8 cellular contexts compared by ENCODE assay signal in the genomic region with DNA sequence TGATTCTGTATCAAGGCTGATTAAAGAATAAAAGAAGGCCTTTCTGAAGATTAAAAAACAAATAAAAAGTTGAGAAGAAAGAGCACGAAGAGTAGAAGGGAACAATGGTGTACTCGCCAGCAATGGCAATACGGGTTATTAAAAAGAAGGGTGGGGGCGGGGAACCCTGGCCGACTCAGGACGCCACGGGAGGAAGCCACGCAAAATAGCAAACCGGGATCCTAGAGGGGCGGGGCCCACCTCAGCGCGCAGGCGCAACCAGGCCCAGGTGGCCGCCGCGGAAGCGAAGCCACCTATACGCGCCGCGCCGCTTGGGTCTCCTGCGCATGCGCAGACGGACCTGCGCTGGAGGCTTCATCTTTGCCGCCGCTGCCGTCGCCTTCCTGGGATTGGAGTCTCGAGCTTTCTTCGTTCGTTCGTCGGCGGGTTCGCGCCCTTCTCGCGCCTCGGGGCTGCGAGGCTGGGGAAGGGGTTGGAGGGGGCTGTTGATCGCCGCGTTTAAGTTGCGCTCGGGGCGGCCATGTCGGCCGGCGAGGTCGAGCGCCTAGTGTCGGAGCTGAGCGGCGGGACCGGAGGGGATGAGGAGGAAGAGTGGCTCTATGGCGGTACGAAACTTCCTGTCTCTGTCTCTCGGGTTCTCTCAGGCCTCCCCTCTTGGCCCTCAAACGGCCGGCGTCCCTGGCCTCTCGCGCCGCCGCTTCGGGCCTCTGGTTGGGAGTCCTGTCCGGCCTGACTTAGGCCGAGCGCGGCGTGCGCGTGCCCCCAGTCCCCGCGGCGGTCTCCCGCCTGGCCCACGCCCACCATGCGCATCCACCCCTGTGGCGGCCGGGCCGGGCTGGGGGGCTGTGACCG. TPM values are rescaled to one million over a fixed set of nuclear protein-coding genes. Genes with fewer than 3 reads are reported as not detected.
DNase-seq lines count a peak whose midpoint lies in the region; ATAC-seq and TF ChIP-seq lines count a peak whose summit lies in the region.

A gene with protein sequence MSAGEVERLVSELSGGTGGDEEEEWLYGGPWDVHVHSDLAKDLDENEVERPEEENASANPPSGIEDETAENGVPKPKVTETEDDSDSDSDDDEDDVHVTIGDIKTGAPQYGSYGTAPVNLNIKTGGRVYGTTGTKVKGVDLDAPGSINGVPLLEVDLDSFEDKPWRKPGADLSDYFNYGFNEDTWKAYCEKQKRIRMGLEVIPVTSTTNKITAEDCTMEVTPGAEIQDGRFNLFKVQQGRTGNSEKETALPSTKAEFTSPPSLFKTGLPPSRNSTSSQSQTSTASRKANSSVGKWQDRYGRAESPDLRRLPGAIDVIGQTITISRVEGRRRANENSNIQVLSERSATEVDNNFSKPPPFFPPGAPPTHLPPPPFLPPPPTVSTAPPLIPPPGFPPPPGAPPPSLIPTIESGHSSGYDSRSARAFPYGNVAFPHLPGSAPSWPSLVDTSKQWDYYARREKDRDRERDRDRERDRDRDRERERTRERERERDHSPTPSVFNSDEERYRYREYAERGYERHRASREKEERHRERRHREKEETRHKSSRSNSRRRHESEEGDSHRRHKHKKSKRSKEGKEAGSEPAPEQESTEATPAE (plus strand): TSS at position 323 of the 852 bp plus-strand sequence. CDS start 198 bp downstream, at position 521.

- no peaks in the 10 kb centered on the region for H3K9me3 Mint-ChIP-seq in HFFc6
- H3K9me3 Mint-ChIP-seq in activated naive CD4-positive, alpha-beta T cell treated with anti-CD3 and anti-CD28 coated beads, Interleukin-2, amount 50 U/mL, for 72 hours, result no peaks in the 10 kb centered on the region

- H3K27ac ChIP-seq in temporal lobe (ENCODE audit: low read depth, low read length), result no peak within 1 kb of the TSS

- no peak for TF ChIP-seq CTCF in HFFc6 (IDR thresholded peaks at IDR 0.05)
- TF ChIP-seq CTCF in NB4 (IDR thresholded peaks at IDR 0.05; ENCODE audit: low read depth, low read length), result no peak

- peak within 1 kb of the TSS; percentile 94 for H3K4me3 ChIP-seq in NB4 (ENCODE audit: low read depth, low read length)

- peaks cover 20% of the 10 kb centered on the region for H3K36me3 Mint-ChIP-seq in HFFc6 (ENCODE audit: low read depth)
- peaks cover 16 to 20% of the 10 kb centered on the region in 2 donors for H3K36me3 Mint-ChIP-seq in activated naive CD4-positive, alpha-beta T cell treated with anti-CD3 and anti-CD28 coated beads, Interleukin-2, amount 50 U/mL, for 72 hours

- peak; percentile 77 for DNase-seq in GM04504 (ENCODE audit: low read depth)
- DNase-seq in HFFc6, result peak; percentile 84
- DNase-seq in NB4 (ENCODE audit: low read depth), result peak; percentile 94
- peak; percentile 96 for DNase-seq in activated naive CD4-positive, alpha-beta T cell treated with anti-CD3 and anti-CD28 coated beads, Interleukin-2, amount 50 U/mL, for 72 hours (ENCODE audit: low spot score in 2 of 2)
- peak; percentile 41 for DNase-seq in glomerular endothelial cell (ENCODE audit: extremely low read depth, low read depth, low spot score)
- peak; percentile 84 for DNase-seq in occipital lobe (lab: John Stamatoyannopoulos, UW)

- ATAC-seq in SK-N-SH treated with all-trans-retinoic acid at 6 μM for 48 hours, result peak; percentile 97
- peak; percentile 95 to 96 for ATAC-seq in activated naive CD4-positive, alpha-beta T cell treated with anti-CD3 and anti-CD28 coated beads, Interleukin-2, amount 50 U/mL, for 72 hours

- peak within 1 kb of the TSS; percentile 97 for H3K4me3 Mint-ChIP-seq in HFFc6

- TF ChIP-seq POLR2A in NB4 (IDR thresholded peaks at IDR 0.05; ENCODE audit: extremely low read depth, insufficient read length), result peak; percentile 90

- peak within 1 kb of the TSS; percentile 96 for H3K27ac Mint-ChIP-seq in HFFc6
- peak within 1 kb of the TSS; percentile 96 to 98 for H3K27ac Mint-ChIP-seq in activated naive CD4-positive, alpha-beta T cell treated with anti-CD3 and anti-CD28 coated beads, Interleukin-2, amount 50 U/mL, for 72 hours

- H3K4me1 Mint-ChIP-seq in HFFc6 (ENCODE audit: low read depth), result peaks cover 39% of the 10 kb centered on the region

- peaks cover 3% of the 10 kb centered on the region; the same call in 1 of the 2 replicates for H3K27me3 Mint-ChIP-seq in HFFc6 (ENCODE audit: insufficient read depth)

TF ChIP-seq in SK-N-SH treated with all-trans-retinoic acid at 6 μM for 48 hours, 23 proteins besides CTCF, POLR2A, EP300 and RAD21:
- no peak for TF ChIP-seq OSR1 (CRISPR knock-in tag; IDR thresholded peaks at IDR 0.05)
- TF ChIP-seq SNAI2 (CRISPR knock-in tag; IDR thresholded peaks at IDR 0.05), result no peak
- TF ChIP-seq CSDC2 (CRISPR knock-in tag; IDR thresholded peaks at IDR 0.05), result 0 out of 2 replicates have a peak, but pooled peaks have one; percentile 31
TF ChIP-seq in SK-N-SH treated with all-trans-retinoic acid at 6 μM for 48 hours: peak in this region for 1.

RNA-seq across cellular contexts. Expression of the gene that starts here (rescaled TPM):
- total RNA-seq in HFFc6 (2021; fragmentation: NEBNext Ultra II Directional; extraction: Animal tissue kit (Norgen Biotek cat#: 25700)), result 10 to 100 TPM; 56.3 to 81.5 (median 77.4) TPM
- 10 to 100 TPM; 76.3 to 83.8 TPM for total RNA-seq in activated naive CD4-positive, alpha-beta T cell treated with anti-CD3 and anti-CD28 coated beads, Interleukin-2, amount 50 U/mL, for 72 hours
- 33.3 and 40.5 TPM in 2 replicates for total RNA-seq in glomerular endothelial cell
- 115 TPM for total RNA-seq in occipital lobe
- total RNA-seq in temporal lobe, result 75.2 TPM

Comparison
In these comparisons a context has a peak if more than half of its experiments do, and no peak if none do; other contexts are left out.
1. DNase-seq: peak in every context shown above with its lines; median percentile 96 in activated naive CD4-positive, alpha-beta T cell treated with anti-CD3 and anti-CD28 coated beads, Interleukin-2, amount 50 U/mL, for 72 hours; 94 in NB4; 84 in HFFc6; 84 in occipital lobe; 77 in GM04504; 41 in glomerular endothelial cell.